In the genomic region with DNA sequence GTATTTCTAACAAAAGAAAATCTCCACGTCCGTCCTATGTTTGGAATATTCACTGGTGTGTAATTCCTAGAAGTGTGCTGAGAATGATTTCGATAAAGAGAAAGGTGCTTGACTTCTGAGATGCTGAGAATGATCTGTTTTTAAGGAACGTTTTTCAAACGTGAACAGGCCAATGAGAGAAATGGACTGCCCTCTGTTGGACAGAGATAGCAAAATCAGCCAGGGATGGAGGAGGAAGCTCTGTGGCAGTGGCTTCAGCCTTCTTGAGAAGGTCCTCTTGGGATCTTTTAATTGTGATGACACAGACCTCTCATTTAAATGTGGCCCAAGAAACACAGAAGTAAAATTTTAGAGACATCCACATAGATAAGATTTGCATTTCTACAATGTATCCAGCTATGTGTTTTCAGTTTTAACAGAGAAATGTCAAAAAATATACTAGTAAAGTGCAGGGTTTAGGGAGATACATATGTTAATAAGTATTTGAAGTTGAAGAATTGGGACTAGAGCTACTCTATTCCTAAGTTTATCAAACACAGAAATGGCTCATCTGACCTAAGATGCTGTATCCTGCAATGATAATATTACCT, we compare ENCODE assay signal across 9 cellular contexts.
DNase-seq lines count a peak whose midpoint lies in the region; ATAC-seq and TF ChIP-seq lines count a peak whose summit lies in the region.
"Had no signal": no experiment of that assay in that cellular context is flagged by ENCODE, and none has a peak within 500 bp of the region (broad histone marks: within the 10 kb centered on the region; RNA-seq: fewer than 3 reads in every experiment).

No MANE protein-coding gene starts in this region.

- no peaks in the 10 kb centered on the region for H3K27me3 ChIP-seq in HL-60 (ENCODE audit: insufficient read depth, poor library complexity, severe bottlenecking)

- peak; percentile 58 for TF ChIP-seq CTCF in HL-60 (IDR thresholded peaks at IDR 0.05; ENCODE audit: insufficient read depth, low read length)
- peak; percentile 33 for TF ChIP-seq CTCF in endothelial cell (IDR thresholded peaks at IDR 0.05; ENCODE audit: unreplicated experiment)
- peak; percentile 71 for TF ChIP-seq CTCF in natural killer cell (IDR thresholded peaks at IDR 0.05)

- no peak overlapping the region for H3K4me3 Mint-ChIP-seq in endothelial cell (ENCODE audit: unreplicated experiment)
- no peak overlapping the region for H3K4me3 Mint-ChIP-seq in natural killer cell
- H3K4me3 Mint-ChIP-seq: activated T-cell treated with anti-CD3 and anti-CD28 coated beads, Interleukin-2, amount 50 U/mL, for 4 hours had no signal

- H3K9me3 Mint-ChIP-seq in endothelial cell (ENCODE audit: unreplicated experiment), result no peaks in the 10 kb centered on the region
- no peaks in the 10 kb centered on the region for H3K9me3 Mint-ChIP-seq in natural killer cell
- H3K9me3 Mint-ChIP-seq: activated T-cell treated with anti-CD3 and anti-CD28 coated beads, Interleukin-2, amount 50 U/mL, for 4 hours had no signal

- ATAC-seq in GM19043 (IDR thresholded peaks at IDR 0.05; ENCODE audit: low read depth, unreplicated experiment) (peak; percentile 75), natural killer cell (peak; percentile 61 to 81 (median 67)), esophagus mucosa (no peak), GM18870 (IDR thresholded peaks at IDR 0.05; ENCODE audit: unreplicated experiment) (no peak)

- intact Hi-C loops in natural killer cell (cut with micrococcal nuclease), result loop anchor here (2.0 to 5.0 kb wide), 2 partner anchors 610 to 1660 kb away; no protein-coding TSS in a partner anchor

- H3K4me1 Mint-ChIP-seq in endothelial cell (ENCODE audit: unreplicated experiment), result no peaks in the 10 kb centered on the region
- H3K4me1 Mint-ChIP-seq in natural killer cell, result no peaks in the 10 kb centered on the region

- DNase-seq in DMS53 treated with DMSO at 0.1 percent for 48 hours (lab: John Stamatoyannopoulos, UW; ENCODE audit: unreplicated experiment) (peak; percentile 1), HL-60 (ENCODE audit: low read depth in 1 of 2, low spot score in 1 of 2) (peak in 1 of 2 experiments; percentile 26), OCI-M1 (lab: John Stamatoyannopoulos, UW) (peak; percentile 78), endothelial cell (ENCODE audit: low spot score) (peak; percentile 27), natural killer cell (no peak)
- DNase-seq: activated T-cell treated with anti-CD3 and anti-CD28 coated beads, Interleukin-2, amount 50 U/mL, for 4 hours had no signal

- no peaks in the 10 kb centered on the region for H3K27me3 Mint-ChIP-seq in endothelial cell (ENCODE audit: unreplicated experiment)
- H3K27me3 Mint-ChIP-seq in natural killer cell (ENCODE audit: low read depth in 2 of 2), result peaks cover 31 to 63% of the 10 kb centered on the region in 2 donors

- H3K27ac Mint-ChIP-seq in endothelial cell (ENCODE audit: unreplicated experiment), result no peak overlapping the region
- no peak overlapping the region for H3K27ac Mint-ChIP-seq in natural killer cell

- no peak overlapping the region for H3K4me3 ChIP-seq in HL-60 (replicated peaks; ENCODE audit: insufficient read depth, low read length)

- no peak overlapping the region for H3K27ac ChIP-seq in HL-60 (replicated peaks)

- H3K36me3 Mint-ChIP-seq in endothelial cell (ENCODE audit: low read depth, unreplicated experiment) (no peaks in the 10 kb centered on the region), natural killer cell (no peaks in the 10 kb centered on the region)

Comparison
In these comparisons a context has a peak if more than half of its experiments do, and no peak if none do; other contexts are left out.
1. ATAC-seq: peak in GM19043 (single experiment) and natural killer cell (3 of 3); none in esophagus mucosa (single experiment) and GM18870 (single experiment).
2. Peak in every context shown above with its lines, with median percentiles within 50 percentile points of each other: CTCF ChIP-seq.